In the genomic region with DNA sequence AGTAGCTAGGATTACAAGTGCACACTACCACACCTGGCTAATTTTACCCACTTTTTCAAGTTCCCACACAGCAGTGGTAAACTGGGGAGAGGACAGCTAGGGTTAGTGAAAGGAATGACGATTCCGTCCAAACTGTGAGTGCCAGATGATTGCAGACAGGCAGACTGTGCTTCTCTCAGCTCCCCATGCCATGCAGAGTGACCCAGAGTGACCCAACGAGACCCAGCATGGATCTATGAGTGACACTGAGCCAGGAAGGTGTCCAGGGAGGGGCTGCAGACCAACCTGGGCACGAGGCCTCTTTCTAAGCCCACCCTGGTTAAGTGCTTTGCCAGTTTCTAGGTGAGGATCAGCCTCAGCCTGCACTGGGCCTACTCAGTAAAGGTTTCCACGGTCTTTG, we compare ENCODE assay signal across 1 cellular context.
TF ChIP-seq lines count a peak whose summit lies in the region.

No MANE protein-coding gene starts in this region.

TF ChIP-seq in HepG2, 621 proteins besides CTCF, POLR2A, EP300 and RAD21:
- TF ChIP-seq UBTF (CRISPR knock-in tag; IDR thresholded peaks at IDR 0.05) (0 out of 2 replicates have a peak, but pooled peaks have one; percentile 12), MAZ (IDR thresholded peaks at IDR 0.05; ENCODE audit: borderline replicate concordance, low read depth, low read length) (no peak), MAZ (CRISPR knock-in tag; IDR thresholded peaks at IDR 0.05; ENCODE audit: low read depth) (0 out of 2 replicates have a peak, but pooled peaks have one; percentile 9)
- TF ChIP-seq, protein P1, sequence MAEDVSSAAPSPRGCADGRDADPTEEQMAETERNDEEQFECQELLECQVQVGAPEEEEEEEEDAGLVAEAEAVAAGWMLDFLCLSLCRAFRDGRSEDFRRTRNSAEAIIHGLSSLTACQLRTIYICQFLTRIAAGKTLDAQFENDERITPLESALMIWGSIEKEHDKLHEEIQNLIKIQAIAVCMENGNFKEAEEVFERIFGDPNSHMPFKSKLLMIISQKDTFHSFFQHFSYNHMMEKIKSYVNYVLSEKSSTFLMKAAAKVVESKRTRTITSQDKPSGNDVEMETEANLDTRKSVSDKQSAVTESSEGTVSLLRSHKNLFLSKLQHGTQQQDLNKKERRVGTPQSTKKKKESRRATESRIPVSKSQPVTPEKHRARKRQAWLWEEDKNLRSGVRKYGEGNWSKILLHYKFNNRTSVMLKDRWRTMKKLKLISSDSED (CRISPR knock-in tag; IDR thresholded peaks at IDR 0.05): 0 out of 2 replicates have a peak, but pooled peaks have one; percentile 35
- TF ChIP-seq, protein P2, sequence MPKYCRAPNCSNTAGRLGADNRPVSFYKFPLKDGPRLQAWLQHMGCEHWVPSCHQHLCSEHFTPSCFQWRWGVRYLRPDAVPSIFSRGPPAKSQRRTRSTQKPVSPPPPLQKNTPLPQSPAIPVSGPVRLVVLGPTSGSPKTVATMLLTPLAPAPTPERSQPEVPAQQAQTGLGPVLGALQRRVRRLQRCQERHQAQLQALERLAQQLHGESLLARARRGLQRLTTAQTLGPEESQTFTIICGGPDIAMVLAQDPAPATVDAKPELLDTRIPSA (CRISPR knock-in tag; IDR thresholded peaks at IDR 0.05; ENCODE audit: borderline replicate concordance): no peak
